In the genomic region with DNA sequence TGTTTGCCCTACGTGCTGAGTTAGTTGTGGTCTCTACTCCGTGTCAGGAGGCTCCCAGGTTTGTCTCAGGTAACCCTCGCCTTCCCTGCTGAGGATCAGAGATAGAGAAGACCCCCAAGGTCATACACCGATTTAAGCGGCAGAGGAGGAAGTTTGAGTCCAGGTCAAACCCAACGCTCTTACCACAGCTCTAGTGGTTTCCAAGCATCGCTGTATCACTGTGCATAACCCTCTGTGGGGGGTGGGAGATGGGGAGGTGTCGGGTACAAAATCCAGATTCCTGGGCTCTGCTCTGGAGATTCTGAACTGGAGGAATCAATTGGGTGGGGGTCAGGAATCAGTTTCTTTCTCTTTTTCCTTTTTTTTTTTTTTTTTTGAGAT, we compare ENCODE assay signal across 8 cellular contexts. TPM values are rescaled to one million over a fixed set of nuclear protein-coding genes. Genes with fewer than 3 reads are reported as not detected.
DNase-seq lines count a peak whose midpoint lies in the region; ATAC-seq and TF ChIP-seq lines count a peak whose summit lies in the region.

No MANE protein-coding gene starts in this region.

- no peak for TF ChIP-seq POLR2A in GM18505 (IDR thresholded peaks at IDR 0.05; ENCODE audit: borderline replicate concordance, extremely low read depth, insufficient read depth, insufficient read length)

- H3K27ac ChIP-seq in cardiac muscle cell: peak overlapping the region; percentile 61
- peak overlapping the region; percentile 88 to 92 for H3K27ac ChIP-seq in liver (ENCODE audit: low read depth in 1 of 2, low read length in 2 of 2)
- H3K27ac ChIP-seq in upper lobe of right lung: peak overlapping the region; percentile 92

- H3K9me3 Mint-ChIP-seq in activated naive CD8-positive, alpha-beta T cell treated with anti-CD3 and anti-CD28 coated beads for 36 hours: no peaks in the 10 kb centered on the region

- H3K4me1 ChIP-seq in cardiac muscle cell (ENCODE audit: low read depth): peaks cover 17% of the 10 kb centered on the region
- peaks cover 16 to 52% (median 33%) of the 10 kb centered on the region in 4 donors for H3K4me1 ChIP-seq in liver (ENCODE audit: control insufficient read depth in 4 of 4, insufficient read depth in 4 of 4, low read length in 3 of 4)
- H3K4me1 ChIP-seq in upper lobe of right lung: peaks cover 51% of the 10 kb centered on the region

- peak overlapping the region; percentile 83 for H3K4me3 Mint-ChIP-seq in activated naive CD8-positive, alpha-beta T cell treated with anti-CD3 and anti-CD28 coated beads for 36 hours

- peak overlapping the region; percentile 86 for H3K27ac Mint-ChIP-seq in activated naive CD8-positive, alpha-beta T cell treated with anti-CD3 and anti-CD28 coated beads for 36 hours

- 7% methylated on average over 8 of the region's 8 CpGs for WGBS in liver

- ATAC-seq in left ventricle myocardium superior (no peak), upper lobe of right lung (no peak), GM18505 (IDR thresholded peaks at IDR 0.05; ENCODE audit: unreplicated experiment) (no peak)

- TF ChIP-seq CTCF in cardiac muscle cell (IDR thresholded peaks at IDR 0.05; ENCODE audit: low read depth, low read length): no peak
- TF ChIP-seq CTCF in liver (IDR thresholded peaks at IDR 0.05; ENCODE audit: low read depth, low read length, missing input control): no peak
- TF ChIP-seq CTCF in upper lobe of right lung (IDR thresholded peaks at IDR 0.05): no peak

- intact Hi-C loops in left ventricle myocardium superior (cut with micrococcal nuclease): no loop called here
- intact Hi-C loops in upper lobe of right lung (cut with DNase I): no loop called here

- H3K4me1 Mint-ChIP-seq in activated naive CD8-positive, alpha-beta T cell treated with anti-CD3 and anti-CD28 coated beads for 36 hours: peaks cover 40% of the 10 kb centered on the region

- no peaks in the 10 kb centered on the region for H3K27me3 Mint-ChIP-seq in activated naive CD8-positive, alpha-beta T cell treated with anti-CD3 and anti-CD28 coated beads for 36 hours

- no peak for DNase-seq in cardiac muscle cell (ENCODE audit: low read depth in 1 of 2, low spot score in 1 of 2)
- no peak for DNase-seq in left ventricle myocardium superior
- DNase-seq in activated naive CD8-positive, alpha-beta T cell treated with anti-CD3 and anti-CD28 coated beads for 36 hours: no peak
- DNase-seq in upper lobe of right lung: no peak
- no peak for DNase-seq in amygdala (lab: John Stamatoyannopoulos, UW)
- DNase-seq in NCI-H345 treated with DMSO at 0.1 percent for 48 hours (lab: John Stamatoyannopoulos, UW; ENCODE audit: unreplicated experiment): no peak

- H3K9me3 ChIP-seq in cardiac muscle cell (ENCODE audit: low read depth): no peaks in the 10 kb centered on the region
- H3K9me3 ChIP-seq in liver (ENCODE audit: control insufficient read depth in 4 of 4, low read length in 3 of 4): no peaks in the 10 kb centered on the region
- no peaks in the 10 kb centered on the region for H3K9me3 ChIP-seq in upper lobe of right lung

- peak overlapping the region; percentile 50 for H3K4me3 ChIP-seq in cardiac muscle cell
- peak overlapping the region; percentile 36 to 79 (median 67) for H3K4me3 ChIP-seq in liver (ENCODE audit: low read depth in 1 of 3, low read length in 3 of 3)
- H3K4me3 ChIP-seq in upper lobe of right lung: peak overlapping the region; percentile 82

- H3K36me3 ChIP-seq in cardiac muscle cell (no peaks in the 10 kb centered on the region), liver (ENCODE audit: control insufficient read depth in 4 of 4, insufficient read depth in 3 of 4, low read depth in 1 of 4, low read length in 3 of 4) (no peaks in the 10 kb centered on the region), upper lobe of right lung (no peaks in the 10 kb centered on the region)

- peak overlapping the region in 1 of 2 donors; percentile 52 for H3K9ac ChIP-seq in liver (ENCODE audit: low read depth in 1 of 2, low read length in 2 of 2)

- no peak for TF ChIP-seq RAD21 in liver (IDR thresholded peaks at IDR 0.05)

- H3K27me3 ChIP-seq in cardiac muscle cell (no peaks in the 10 kb centered on the region), liver (ENCODE audit: control insufficient read depth in 4 of 4, insufficient read depth in 4 of 4, low read length in 3 of 4) (no peaks in the 10 kb centered on the region), upper lobe of right lung (no peaks in the 10 kb centered on the region)

- H3K36me3 Mint-ChIP-seq in activated naive CD8-positive, alpha-beta T cell treated with anti-CD3 and anti-CD28 coated beads for 36 hours: peaks cover 4% of the 10 kb centered on the region

TF ChIP-seq in liver, 16 proteins besides CTCF, POLR2A, EP300 and RAD21:
- TF ChIP-seq TAF1 (conservative IDR thresholded peaks at IDR 0.05): no peak
- TF ChIP-seq HNF4G (IDR thresholded peaks at IDR 0.05): no peak
- TF ChIP-seq, protein P1, sequence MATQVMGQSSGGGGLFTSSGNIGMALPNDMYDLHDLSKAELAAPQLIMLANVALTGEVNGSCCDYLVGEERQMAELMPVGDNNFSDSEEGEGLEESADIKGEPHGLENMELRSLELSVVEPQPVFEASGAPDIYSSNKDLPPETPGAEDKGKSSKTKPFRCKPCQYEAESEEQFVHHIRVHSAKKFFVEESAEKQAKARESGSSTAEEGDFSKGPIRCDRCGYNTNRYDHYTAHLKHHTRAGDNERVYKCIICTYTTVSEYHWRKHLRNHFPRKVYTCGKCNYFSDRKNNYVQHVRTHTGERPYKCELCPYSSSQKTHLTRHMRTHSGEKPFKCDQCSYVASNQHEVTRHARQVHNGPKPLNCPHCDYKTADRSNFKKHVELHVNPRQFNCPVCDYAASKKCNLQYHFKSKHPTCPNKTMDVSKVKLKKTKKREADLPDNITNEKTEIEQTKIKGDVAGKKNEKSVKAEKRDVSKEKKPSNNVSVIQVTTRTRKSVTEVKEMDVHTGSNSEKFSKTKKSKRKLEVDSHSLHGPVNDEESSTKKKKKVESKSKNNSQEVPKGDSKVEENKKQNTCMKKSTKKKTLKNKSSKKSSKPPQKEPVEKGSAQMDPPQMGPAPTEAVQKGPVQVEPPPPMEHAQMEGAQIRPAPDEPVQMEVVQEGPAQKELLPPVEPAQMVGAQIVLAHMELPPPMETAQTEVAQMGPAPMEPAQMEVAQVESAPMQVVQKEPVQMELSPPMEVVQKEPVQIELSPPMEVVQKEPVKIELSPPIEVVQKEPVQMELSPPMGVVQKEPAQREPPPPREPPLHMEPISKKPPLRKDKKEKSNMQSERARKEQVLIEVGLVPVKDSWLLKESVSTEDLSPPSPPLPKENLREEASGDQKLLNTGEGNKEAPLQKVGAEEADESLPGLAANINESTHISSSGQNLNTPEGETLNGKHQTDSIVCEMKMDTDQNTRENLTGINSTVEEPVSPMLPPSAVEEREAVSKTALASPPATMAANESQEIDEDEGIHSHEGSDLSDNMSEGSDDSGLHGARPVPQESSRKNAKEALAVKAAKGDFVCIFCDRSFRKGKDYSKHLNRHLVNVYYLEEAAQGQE (IDR thresholded peaks at IDR 0.05): no peak
- TF ChIP-seq HNF4A (conservative IDR thresholded peaks at IDR 0.05): no peak
- TF ChIP-seq, protein P2, sequence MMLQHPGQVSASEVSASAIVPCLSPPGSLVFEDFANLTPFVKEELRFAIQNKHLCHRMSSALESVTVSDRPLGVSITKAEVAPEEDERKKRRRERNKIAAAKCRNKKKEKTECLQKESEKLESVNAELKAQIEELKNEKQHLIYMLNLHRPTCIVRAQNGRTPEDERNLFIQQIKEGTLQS (IDR thresholded peaks at IDR 0.05): no peak
- no peak for TF ChIP-seq RXRA (IDR thresholded peaks at IDR 0.05)
- TF ChIP-seq FOXA2 (IDR thresholded peaks at IDR 0.05): no peak
- no peak for TF ChIP-seq SP1 (IDR thresholded peaks at IDR 0.05)
TF ChIP-seq in liver: peak in this region for 0.

RNA-seq across cellular contexts. Expression of a gene that starts 0.6 kb away (rescaled TPM):
- total RNA-seq in cardiac muscle cell (75.5 and 79.9 TPM in 2 replicates), left ventricle myocardium superior (59.1 TPM), liver (10 to 100 TPM in 1 of 2 donors, 1 to 10 TPM in 1; 8.5 to 25.9 TPM), upper lobe of right lung (36.4 TPM)
- polyA plus RNA-seq in cardiac muscle cell (126 and 132 TPM in 2 replicates), liver (10 to 100 TPM; 22.7 to 24.3 TPM)
- total RNA-seq in activated naive CD8-positive, alpha-beta T cell treated with anti-CD3 and anti-CD28 coated beads for 36 hours: 10 to 100 TPM; 16.5 to 17.7 TPM

RNA-seq across cellular contexts. Expression of a gene that starts 3.4 kb away (rescaled TPM):
- total RNA-seq in cardiac muscle cell (162 and 206 TPM in 2 replicates), left ventricle myocardium superior (305 TPM), liver (1 to 10 TPM; 3.6 to 9.5 TPM), upper lobe of right lung (172 TPM)
- polyA plus RNA-seq in cardiac muscle cell (178 and 199 TPM in 2 replicates), liver (10 to 100 TPM; 11.9 to 17.3 TPM)
- total RNA-seq in activated naive CD8-positive, alpha-beta T cell treated with anti-CD3 and anti-CD28 coated beads for 36 hours: 10 to 100 TPM; 84.7 to 85.8 TPM

RNA-seq across cellular contexts. Expression of a gene that starts 4.9 kb away (rescaled TPM):
- total RNA-seq in cardiac muscle cell (76.0 and 98.8 TPM in 2 replicates), left ventricle myocardium superior (73.9 TPM), liver (10 to 100 TPM; 20.0 to 47.8 TPM), upper lobe of right lung (47.8 TPM)
- polyA plus RNA-seq in cardiac muscle cell (88.3 and 90.6 TPM in 2 replicates), liver (10 to 100 TPM; 37.9 to 44.5 TPM)
- 10 to 100 TPM; 58.4 to 69.6 TPM for total RNA-seq in activated naive CD8-positive, alpha-beta T cell treated with anti-CD3 and anti-CD28 coated beads for 36 hours

RNA-seq across cellular contexts. Expression of a gene that starts 5.0 kb away (rescaled TPM):
- 117 and 131 TPM in 2 replicates for total RNA-seq in cardiac muscle cell
- polyA plus RNA-seq in cardiac muscle cell: 137 and 161 TPM in 2 replicates
- total RNA-seq in left ventricle myocardium superior: 84.9 TPM
- 10 to 100 TPM; 24.1 to 24.4 TPM for total RNA-seq in activated naive CD8-positive, alpha-beta T cell treated with anti-CD3 and anti-CD28 coated beads for 36 hours
- 10 to 100 TPM; 14.0 to 22.9 TPM for total RNA-seq in liver
- polyA plus RNA-seq in liver: 10 to 100 TPM; 18.7 to 37.8 TPM
- total RNA-seq in upper lobe of right lung: 22.4 TPM

RNA-seq across cellular contexts. Expression of a gene that starts 9.9 kb away (rescaled TPM):
- total RNA-seq in cardiac muscle cell (102 and 177 TPM in 2 replicates), left ventricle myocardium superior (50.0 TPM), liver (10 to 100 TPM; 60.8 to 79.0 TPM), upper lobe of right lung (53.9 TPM)
- polyA plus RNA-seq in cardiac muscle cell (191 and 321 TPM in 2 replicates), liver (100 to 1,000 TPM; 170 to 241 TPM)
- total RNA-seq in activated naive CD8-positive, alpha-beta T cell treated with anti-CD3 and anti-CD28 coated beads for 36 hours: 10 to 100 TPM; 21.9 to 22.8 TPM

Comparison
In these comparisons a context has a peak if more than half of its experiments do, and no peak if none do; other contexts are left out.
1. RNA of a gene that starts 3.4 kb away (total RNA-seq): 305 TPM in left ventricle myocardium superior (single experiment), 172 TPM in upper lobe of right lung (single experiment), 162 to 206 TPM in cardiac muscle cell and 84.7 to 85.8 TPM in activated naive CD8-positive, alpha-beta T cell treated with anti-CD3 and anti-CD28 coated beads for 36 hours; 3.6 to 9.5 TPM in liver; every median in the first group is over 4 times any median in the second.
2. Peak in every context shown above with its lines, with median percentiles within 50 percentile points of each other: H3K27ac ChIP-seq and H3K4me3 ChIP-seq.